2 cellular contexts compared by ENCODE assay signal in the genomic region with DNA sequence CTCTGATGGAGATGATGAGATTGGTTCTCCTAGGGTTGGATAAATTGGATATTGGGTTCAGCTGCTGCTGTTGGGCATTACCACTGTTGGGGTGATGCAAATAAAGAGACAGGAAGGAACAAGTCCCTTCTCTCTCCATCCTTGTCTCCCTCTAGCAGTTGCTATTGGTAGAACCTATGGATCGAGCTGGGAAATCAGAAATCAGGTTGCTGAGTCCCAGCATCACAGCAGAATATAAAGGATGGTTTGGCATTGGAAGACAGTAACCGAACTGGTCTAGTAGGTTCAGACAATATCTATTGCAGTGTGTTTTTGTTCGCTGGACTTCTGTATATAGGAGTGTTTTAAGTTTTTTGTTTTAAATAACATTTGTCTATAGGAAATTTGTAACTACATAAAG.
A peak's percentile ranks its signal among the peaks of the same experiment; 100 is the strongest.
TF ChIP-seq lines count a peak whose summit lies in the region.

No MANE protein-coding gene starts in this region.

TF ChIP-seq in A549, 52 proteins besides CTCF, POLR2A, EP300 and RAD21:
- 0 out of 2 replicates have a peak, but pooled peaks have one; percentile 22 for TF ChIP-seq TFCP2L1 (CRISPR knock-in tag; IDR thresholded peaks at IDR 0.05)
- TF ChIP-seq, protein P1, sequence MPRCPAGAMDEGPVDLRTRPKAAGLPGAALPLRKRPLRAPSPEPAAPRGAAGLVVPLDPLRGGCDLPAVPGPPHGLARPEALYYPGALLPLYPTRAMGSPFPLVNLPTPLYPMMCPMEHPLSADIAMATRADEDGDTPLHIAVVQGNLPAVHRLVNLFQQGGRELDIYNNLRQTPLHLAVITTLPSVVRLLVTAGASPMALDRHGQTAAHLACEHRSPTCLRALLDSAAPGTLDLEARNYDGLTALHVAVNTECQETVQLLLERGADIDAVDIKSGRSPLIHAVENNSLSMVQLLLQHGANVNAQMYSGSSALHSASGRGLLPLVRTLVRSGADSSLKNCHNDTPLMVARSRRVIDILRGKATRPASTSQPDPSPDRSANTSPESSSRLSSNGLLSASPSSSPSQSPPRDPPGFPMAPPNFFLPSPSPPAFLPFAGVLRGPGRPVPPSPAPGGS (IDR thresholded peaks at IDR 0.05): no peak
- TF ChIP-seq HOXB5 (CRISPR knock-in tag; IDR thresholded peaks at IDR 0.05): no peak
- TF ChIP-seq PHF8 (IDR thresholded peaks at IDR 0.05; ENCODE audit: borderline replicate concordance, low read depth): no peak
- TF ChIP-seq, protein P2, sequence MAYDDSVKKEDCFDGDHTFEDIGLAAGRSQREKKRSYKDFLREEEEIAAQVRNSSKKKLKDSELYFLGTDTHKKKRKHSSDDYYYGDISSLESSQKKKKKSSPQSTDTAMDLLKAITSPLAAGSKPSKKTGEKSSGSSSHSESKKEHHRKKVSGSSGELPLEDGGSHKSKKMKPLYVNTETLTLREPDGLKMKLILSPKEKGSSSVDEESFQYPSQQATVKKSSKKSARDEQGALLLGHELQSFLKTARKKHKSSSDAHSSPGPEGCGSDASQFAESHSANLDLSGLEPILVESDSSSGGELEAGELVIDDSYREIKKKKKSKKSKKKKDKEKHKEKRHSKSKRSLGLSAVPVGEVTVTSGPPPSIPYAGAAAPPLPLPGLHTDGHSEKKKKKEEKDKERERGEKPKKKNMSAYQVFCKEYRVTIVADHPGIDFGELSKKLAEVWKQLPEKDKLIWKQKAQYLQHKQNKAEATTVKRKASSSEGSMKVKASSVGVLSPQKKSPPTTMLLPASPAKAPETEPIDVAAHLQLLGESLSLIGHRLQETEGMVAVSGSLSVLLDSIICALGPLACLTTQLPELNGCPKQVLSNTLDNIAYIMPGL (CRISPR knock-in tag; IDR thresholded peaks at IDR 0.05; ENCODE audit: borderline replicate concordance): no peak
- TF ChIP-seq CEBPB (IDR thresholded peaks at IDR 0.05): no peak

TF ChIP-seq in IMR-90, 13 proteins besides CTCF, POLR2A, EP300 and RAD21:
- TF ChIP-seq BHLHE40 (IDR thresholded peaks at IDR 0.05; ENCODE audit: low read depth, low read length): no peak
- TF ChIP-seq MXI1 (IDR thresholded peaks at IDR 0.05; ENCODE audit: borderline replicate concordance, low read depth, low read length): no peak
- TF ChIP-seq, protein P3, sequence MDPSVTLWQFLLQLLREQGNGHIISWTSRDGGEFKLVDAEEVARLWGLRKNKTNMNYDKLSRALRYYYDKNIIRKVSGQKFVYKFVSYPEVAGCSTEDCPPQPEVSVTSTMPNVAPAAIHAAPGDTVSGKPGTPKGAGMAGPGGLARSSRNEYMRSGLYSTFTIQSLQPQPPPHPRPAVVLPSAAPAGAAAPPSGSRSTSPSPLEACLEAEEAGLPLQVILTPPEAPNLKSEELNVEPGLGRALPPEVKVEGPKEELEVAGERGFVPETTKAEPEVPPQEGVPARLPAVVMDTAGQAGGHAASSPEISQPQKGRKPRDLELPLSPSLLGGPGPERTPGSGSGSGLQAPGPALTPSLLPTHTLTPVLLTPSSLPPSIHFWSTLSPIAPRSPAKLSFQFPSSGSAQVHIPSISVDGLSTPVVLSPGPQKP (IDR thresholded peaks at IDR 0.05; ENCODE audit: borderline replicate concordance, low read depth, low read length): no peak
- no peak for TF ChIP-seq SMC3 (IDR thresholded peaks at IDR 0.05; ENCODE audit: low read depth, low read length)
- TF ChIP-seq NFE2L2 (IDR thresholded peaks at IDR 0.05; ENCODE audit: low read depth, low read length): no peak
- no peak for TF ChIP-seq CHD1 (IDR thresholded peaks at IDR 0.05; ENCODE audit: low read depth, low read length)
- TF ChIP-seq RFX5 (IDR thresholded peaks at IDR 0.05; ENCODE audit: low read depth, low read length): no peak
- TF ChIP-seq, protein P4, sequence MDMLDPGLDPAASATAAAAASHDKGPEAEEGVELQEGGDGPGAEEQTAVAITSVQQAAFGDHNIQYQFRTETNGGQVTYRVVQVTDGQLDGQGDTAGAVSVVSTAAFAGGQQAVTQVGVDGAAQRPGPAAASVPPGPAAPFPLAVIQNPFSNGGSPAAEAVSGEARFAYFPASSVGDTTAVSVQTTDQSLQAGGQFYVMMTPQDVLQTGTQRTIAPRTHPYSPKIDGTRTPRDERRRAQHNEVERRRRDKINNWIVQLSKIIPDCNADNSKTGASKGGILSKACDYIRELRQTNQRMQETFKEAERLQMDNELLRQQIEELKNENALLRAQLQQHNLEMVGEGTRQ (IDR thresholded peaks at IDR 0.05; ENCODE audit: low read depth, low read length): no peak
- TF ChIP-seq RCOR1 (IDR thresholded peaks at IDR 0.05; ENCODE audit: insufficient replicate concordance, low read length): no peak
- no peak for TF ChIP-seq FOS (IDR thresholded peaks at IDR 0.05; ENCODE audit: low read depth, low read length)
- TF ChIP-seq MAFK (IDR thresholded peaks at IDR 0.05; ENCODE audit: low read depth, low read length): no peak
- no peak for TF ChIP-seq CEBPB (IDR thresholded peaks at IDR 0.05; ENCODE audit: low read depth, low read length)
- no peak for TF ChIP-seq MAZ (IDR thresholded peaks at IDR 0.05; ENCODE audit: borderline replicate concordance, low read depth, low read length)
